2 cellular contexts compared by ENCODE assay signal in the genomic region with DNA sequence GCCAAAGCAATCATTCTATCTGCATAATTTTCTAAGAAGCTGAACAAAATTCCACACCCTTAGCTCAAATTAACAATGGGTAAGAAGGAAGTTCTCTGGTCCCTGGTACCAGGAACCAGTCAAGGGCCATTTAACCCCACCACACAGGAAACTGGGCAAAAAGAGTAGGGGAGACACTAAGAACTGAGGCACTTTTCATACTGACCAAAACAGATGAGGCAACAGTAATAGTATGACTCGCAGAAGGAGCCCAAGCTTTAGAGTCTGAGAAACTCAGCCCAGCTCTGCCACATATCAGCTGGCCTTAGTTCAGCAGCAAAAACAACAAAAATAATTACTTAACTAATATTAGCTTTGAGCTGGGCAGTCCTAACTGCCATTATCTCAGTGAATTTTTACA.
TF ChIP-seq lines count a peak whose summit lies in the region.

No MANE protein-coding gene starts in this region.

TF ChIP-seq in HCT116, 20 proteins besides CTCF, POLR2A, EP300 and RAD21 (continued from another document):
- no peak for TF ChIP-seq FOSL1 (IDR thresholded peaks at IDR 0.05; ENCODE audit: low read depth)
- no peak for TF ChIP-seq CBX3 (IDR thresholded peaks at IDR 0.05; ENCODE audit: low read depth)
- no peak for TF ChIP-seq ZNF274 (IDR thresholded peaks at IDR 0.05; ENCODE audit: low read depth, low read length)

TF ChIP-seq in endothelial cell of umbilical vein, 7 proteins besides CTCF, POLR2A, EP300 and RAD21 (continued from another document):
- TF ChIP-seq FOS (IDR thresholded peaks at IDR 0.05; ENCODE audit: borderline replicate concordance, insufficient read depth, low read length) (peak; percentile 23), JUN (IDR thresholded peaks at IDR 0.05; ENCODE audit: borderline replicate concordance, insufficient read depth, insufficient read length, low read depth) (no peak)
